ENCODE assay signal across 25 cellular contexts in genomic region chr16:85512716-85513115, GRCh38.
"Had no signal": no experiment of that assay in that cellular context is flagged by ENCODE, and none has a peak within 500 bp of the region (broad histone marks: within the 10 kb centered on the region; RNA-seq: fewer than 3 reads in every experiment).

No MANE protein-coding gene starts in this region.

- H3K9me3 ChIP-seq: colonic mucosa, esophagus squamous epithelium, gastroesophageal sphincter, psoas muscle, right atrium auricular region, tibial artery had no signal

- DNase-seq: activated CD4-positive, alpha-beta T cell treated with anti-CD3 and anti-CD28 coated beads for 36 hours; activated CD4-positive, alpha-beta T cell treated with anti-CD3 and anti-CD28 coated beads, Interleukin-2, amount 50 U/mL, for 4 hours; activated CD8-positive, alpha-beta memory T cell treated with anti-CD3 and anti-CD28 coated beads for 24 hours; activated CD8-positive, alpha-beta memory T cell treated with anti-CD3 and anti-CD28 coated beads, Interleukin-2, amount 50 U/mL, for 4 hours; activated naive CD4-positive, alpha-beta T cell treated with Interleukin-2 at 50 U/mL for 16 hours; activated naive CD8-positive, alpha-beta T cell treated with anti-CD3 and anti-CD28 coated beads for 36 hours; activated T-cell treated with anti-CD3 and anti-CD28 coated beads, Interleukin-2, amount 50 U/mL, for 24 hours; amniotic stem cell; colonic mucosa; dorsolateral prefrontal cortex; esophagus squamous epithelium; head of caudate nucleus; naive B cell; psoas muscle; stimulated activated CD4-positive, alpha-beta T cell treated with anti-CD3 and anti-CD28 coated beads, Interleukin-1b, Interleukin-23, amount 100 ng/mL, for 48 hours; stimulated activated naive CD8-positive, alpha-beta T cell treated with anti-CD3 and anti-CD28 coated beads, Interleukin-15, amount 100 ng/mL, for 72 hours; T1000; tibial artery had no signal

- H3K4me3 ChIP-seq: colonic mucosa, dorsolateral prefrontal cortex, esophagus squamous epithelium, gastroesophageal sphincter, psoas muscle, right atrium auricular region, tibial artery had no signal

- H3K27ac ChIP-seq: colonic mucosa, dorsolateral prefrontal cortex, esophagus squamous epithelium, gastroesophageal sphincter, psoas muscle, right atrium auricular region had no signal

- FAIRE-seq: bronchial epithelial cell, islet of Langerhans, urothelium cell line had no signal

- ATAC-seq: activated CD4-positive, alpha-beta T cell treated with anti-CD3 and anti-CD28 coated beads for 36 hours; gastroesophageal sphincter; psoas muscle; stimulated activated effector memory CD8-positive, alpha-beta T cell treated with anti-CD3 and anti-CD28 coated beads, Interleukin-12 subunit alpha, Interleukin-12 subunit beta, amount 100 ng/mL, for 72 hours; stimulated activated naive CD8-positive, alpha-beta T cell treated with anti-CD3 and anti-CD28 coated beads, Interleukin-15, amount 100 ng/mL, for 72 hours; WTC11 had no signal

- H3K27me3 ChIP-seq: colonic mucosa, dorsolateral prefrontal cortex, esophagus squamous epithelium, gastroesophageal sphincter, right atrium auricular region, tibial artery had no signal

- H3K36me3 ChIP-seq: colonic mucosa, esophagus squamous epithelium, gastroesophageal sphincter, right atrium auricular region, tibial artery had no signal
